8 cellular contexts compared by ENCODE assay signal in genomic region chr10:91590904-91591791, GRCh38. TPM values are rescaled to one million over a fixed set of nuclear protein-coding genes. Genes with fewer than 3 reads are reported as not detected.
A peak's percentile ranks its signal among the peaks of the same experiment; 100 is the strongest.
DNase-seq lines count a peak whose midpoint lies in the region; ATAC-seq and TF ChIP-seq lines count a peak whose summit lies in the region.

No MANE protein-coding gene starts in this region.

- TF ChIP-seq CTCF in body of pancreas (IDR thresholded peaks at IDR 0.05): peak in 1 of 7 experiments; percentile 21

- H3K27ac ChIP-seq in body of pancreas (peak overlapping the region; percentile 76 to 89 (median 85)), layer of hippocampus (ENCODE audit: low read depth, low read length) (peak overlapping the region; percentile 80), temporal lobe (ENCODE audit: low read depth, low read length) (peak overlapping the region; percentile 41)

- peak in 2 of 3 donors; percentile 40 to 56 for TF ChIP-seq POLR2A in body of pancreas (IDR thresholded peaks at IDR 0.05)

- H3K27me3 ChIP-seq in body of pancreas: no peaks in the 10 kb centered on the region
- no peaks in the 10 kb centered on the region for H3K27me3 ChIP-seq in layer of hippocampus (ENCODE audit: control insufficient read depth, insufficient read depth, low read length)

- no peaks in the 10 kb centered on the region for H3K36me3 ChIP-seq in body of pancreas (replicated peaks in 1 of 2; ENCODE audit: insufficient read depth in 1 of 2, low read depth in 2 of 2)

- DNase-seq in M059J (ENCODE audit: low read depth) (peak; percentile 73), body of pancreas (peak; percentile 77 to 92 (median 86)), NCI-H2227 treated with DMSO at 0.1 percent for 48 hours (lab: John Stamatoyannopoulos, UW) (no peak), COR-L47 (lab: John Stamatoyannopoulos, UW) (no peak)

- ATAC-seq in body of pancreas (peak; percentile 82), HG03460 (IDR thresholded peaks at IDR 0.05; ENCODE audit: unreplicated experiment) (no peak), HG02571 (IDR thresholded peaks at IDR 0.05; ENCODE audit: unreplicated experiment) (no peak)

- no peak overlapping the region for H3K4me3 ChIP-seq in body of pancreas

- peaks cover 79% of the 10 kb centered on the region for H3K4me1 ChIP-seq in body of pancreas

- WGBS in body of pancreas, 2 donors: 10 to 12% methylated on average over 10 of the region's 10 CpGs

- intact Hi-C loops in body of pancreas (cut with DNase I): no loop called here

- no peaks in the 10 kb centered on the region for H3K9me3 ChIP-seq in body of pancreas

RNA-seq across cellular contexts. Expression of gene PPP1R3C, which starts 41.7 kb away (rescaled TPM):
- total RNA-seq in M059J (2014; rRNA removed; shearing (Covaris generic)): 15.9 and 18.1 TPM in 2 replicates
- total RNA-seq in body of pancreas (10 to 100 TPM in 1 of 2 donors, 1 to 10 TPM in 1; 9.6 to 15.6 TPM), temporal lobe (22.9 TPM)

Comparison
In these comparisons a context has a peak if more than half of its experiments do, and no peak if none do; other contexts are left out.
1. DNase-seq: peak in M059J (single experiment) and body of pancreas (4 of 4); none in NCI-H2227 treated with DMSO at 0.1 percent for 48 hours (single experiment) and COR-L47 (single experiment).
2. Peak in every context shown above with its lines, with median percentiles within 50 percentile points of each other: H3K27ac ChIP-seq.